11 cellular contexts compared by ENCODE assay signal in genomic region chr2:10780821-10781220, GRCh38. TPM values are rescaled to one million over a fixed set of nuclear protein-coding genes. Genes with fewer than 3 reads are reported as not detected.
A peak's percentile ranks its signal among the peaks of the same experiment; 100 is the strongest.
DNase-seq lines count a peak whose midpoint lies in the region; ATAC-seq, FAIRE-seq and TF ChIP-seq lines count a peak whose summit lies in the region.
"Not testable (repeated sequence)": the region's sequence is repeated elsewhere in the genome, so short reads cannot be mapped to it uniquely, and the experiment has no call there.
"Had no signal": no experiment of that assay in that cellular context is flagged by ENCODE, and none has a peak within 500 bp of the region (broad histone marks: within the 10 kb centered on the region; RNA-seq: fewer than 3 reads in every experiment).

No MANE protein-coding gene starts in this region.

- TF ChIP-seq POLR2A in K562 (conservative IDR thresholded peaks at IDR 0.05); HepG2 (IDR thresholded peaks at IDR 0.05; ENCODE audit: insufficient read depth in 1 of 2, low read depth in 2 of 2, low read length in 2 of 2): not testable (repeated sequence)

- 97% methylated on average over 8 of the region's 11 CpGs for WGBS in K562 (ENCODE audit: insufficient coverage, low coverage, missing lambda C conversion rate)
- 100% methylated on average over 11 of the region's 11 CpGs for WGBS in HepG2 (ENCODE audit: low lambda C conversion rate)

- H4K20me1 ChIP-seq in K562 (replicated peaks; ENCODE audit: control insufficient read depth, insufficient read depth, low read length) (peaks cover 12% of the 10 kb centered on the region), HepG2 (ENCODE audit: insufficient read depth, low read length) (peaks cover 11% of the 10 kb centered on the region)

- TF ChIP-seq CTCF in K562 (IDR thresholded peaks at IDR 0.05 in 2 of 3, conservative IDR thresholded peaks at IDR 0.05 in 1 of 3; ENCODE audit: insufficient read depth in 2 of 3, low read depth in 1 of 3, low read length in 3 of 3); HepG2 (CRISPR knock-in tag; IDR thresholded peaks at IDR 0.05); natural killer cell (IDR thresholded peaks at IDR 0.05): not testable (repeated sequence)

- intact Hi-C loops in K562 (cut with micrococcal nuclease); HepG2 (cut with micrococcal nuclease; ENCODE audit: unreplicated experiment); natural killer cell (cut with micrococcal nuclease); posterior vena cava (cut with DNase I): not testable (repeated sequence)

- not testable (repeated sequence) for H3K9me1 ChIP-seq in K562 (ENCODE audit: control insufficient read depth, insufficient read depth, low read length)

- not testable (repeated sequence) for ATAC-seq in K562; HepG2; natural killer cell; stimulated activated naive B cell treated with anti-CD40 and anti-IgM and Interleukin-4, amounts not matched to agents 10 μg/mL and 1 μg/mL and 100 μg/mL, for 72 hours (replicated peaks)

- not testable (repeated sequence) for H3K27ac ChIP-seq in K562 (ENCODE audit: extremely low read depth, low read depth, low read length); HepG2 (ENCODE audit: extremely low read length, insufficient read depth, low read length)

- H3K27ac Mint-ChIP-seq in activated CD4-positive, alpha-beta memory T cell treated with anti-CD3 and anti-CD28 coated beads, Interleukin-2, amount 10 ng/mL, durations not matched to agents 7 days and 5 days; natural killer cell: not testable (repeated sequence)
- peak overlapping the region; percentile 9 for H3K27ac Mint-ChIP-seq in stimulated activated naive B cell treated with anti-CD40 and anti-IgM and Interleukin-4, amounts not matched to agents 10 μg/mL and 1 μg/mL and 100 μg/mL, for 72 hours

- CTCF ChIA-PET in activated CD4-positive, alpha-beta memory T cell treated with anti-CD3 and anti-CD28 coated beads, Interleukin-2, amount 10 ng/mL, durations not matched to agents 7 days and 5 days (lab: Charles Lee); K562 (lab: Yijun Ruan, JAX; ENCODE audit: low intra/inter-chr PET ratio); HepG2 (lab: Yijun Ruan, JAX; ENCODE audit: low intra/inter-chr PET ratio, low total read pairs): not testable (repeated sequence)

- peak; percentile 4 for DNase-seq in activated CD4-positive, alpha-beta memory T cell treated with anti-CD3 and anti-CD28 coated beads, Interleukin-2, amount 10 ng/mL, durations not matched to agents 7 days and 5 days
- DNase-seq in K562 (ENCODE audit: extremely low read depth in 1 of 4, low spot score in 3 of 4); HepG2 (ENCODE audit: low spot score); stimulated activated naive B cell treated with anti-CD40 and anti-IgM and Interleukin-4, amounts not matched to agents 10 μg/mL and 1 μg/mL and 100 μg/mL, for 72 hours: not testable (repeated sequence)
- DNase-seq in natural killer cell: peak; percentile 2
- DNase-seq in posterior vena cava (ENCODE audit: low spot score): peak; percentile 38

- H3K4me1 Mint-ChIP-seq in activated CD4-positive, alpha-beta memory T cell treated with anti-CD3 and anti-CD28 coated beads, Interleukin-2, amount 10 ng/mL, durations not matched to agents 7 days and 5 days; natural killer cell: not testable (repeated sequence)
- H3K4me1 Mint-ChIP-seq in stimulated activated naive B cell treated with anti-CD40 and anti-IgM and Interleukin-4, amounts not matched to agents 10 μg/mL and 1 μg/mL and 100 μg/mL, for 72 hours: peaks cover 7 to 10% of the 10 kb centered on the region in 2 donors

- H3K4me3 ChIP-seq in K562; HepG2 (replicated peaks in 1 of 3; ENCODE audit: insufficient read depth in 1 of 3, low read depth in 2 of 3, low read length in 3 of 3): not testable (repeated sequence)

- H3K27me3 Mint-ChIP-seq in activated CD4-positive, alpha-beta memory T cell treated with anti-CD3 and anti-CD28 coated beads, Interleukin-2, amount 10 ng/mL, durations not matched to agents 7 days and 5 days; natural killer cell (ENCODE audit: low read depth in 2 of 2); stimulated activated naive B cell treated with anti-CD40 and anti-IgM and Interleukin-4, amounts not matched to agents 10 μg/mL and 1 μg/mL and 100 μg/mL, for 72 hours: not testable (repeated sequence)

- peaks cover 0 to 18% of the 10 kb centered on the region in 2 experiments; a peak in 1 of 5 replicates for H3K4me1 ChIP-seq in K562 (replicated peaks in 1 of 2; ENCODE audit: control insufficient read depth in 2 of 2, insufficient read depth in 2 of 2, low read length in 2 of 2)
- peaks cover 20% of the 10 kb centered on the region for H3K4me1 ChIP-seq in HepG2 (ENCODE audit: insufficient read depth, low read length)

- H3K27me3 ChIP-seq in K562 (ENCODE audit: control insufficient read depth in 2 of 2, insufficient read depth in 2 of 2, low read length in 2 of 2); HepG2 (ENCODE audit: control insufficient read depth in 1 of 2, insufficient read depth in 2 of 2, low read length in 2 of 2): not testable (repeated sequence)

- POLR2A ChIA-PET in activated CD4-positive, alpha-beta memory T cell treated with anti-CD3 and anti-CD28 coated beads, Interleukin-2, amount 10 ng/mL, durations not matched to agents 7 days and 5 days (lab: Charles Lee); HepG2 (lab: Yijun Ruan, JAX): not testable (repeated sequence)
- POLR2A ChIA-PET in K562 (lab: Yijun Ruan, JAX): interaction anchor here (0.6 to 1.0 kb wide), 2 partner anchors 9 to 11 kb away, joined by 3 to 4 read pairs; no protein-coding TSS in a partner anchor

- H3K36me3 ChIP-seq in K562 (ENCODE audit: control insufficient read depth, insufficient read depth, low read length): peaks cover 63% of the 10 kb centered on the region
- H3K36me3 ChIP-seq in HepG2 (replicated peaks in 1 of 2; ENCODE audit: control insufficient read depth in 1 of 2, insufficient read depth in 2 of 2, low read length in 2 of 2): peaks cover 30 to 66% of the 10 kb centered on the region in 2 experiments

- H3K9me3 Mint-ChIP-seq in activated CD4-positive, alpha-beta memory T cell treated with anti-CD3 and anti-CD28 coated beads, Interleukin-2, amount 10 ng/mL, durations not matched to agents 7 days and 5 days; natural killer cell; stimulated activated naive B cell treated with anti-CD40 and anti-IgM and Interleukin-4, amounts not matched to agents 10 μg/mL and 1 μg/mL and 100 μg/mL, for 72 hours: not testable (repeated sequence)

- not testable (repeated sequence) for H3K79me2 ChIP-seq in K562 (ENCODE audit: control insufficient read depth, insufficient read depth, low read length); HepG2 (ENCODE audit: insufficient read depth, low read length)

- not testable (repeated sequence) for H2AFZ ChIP-seq in K562 (ENCODE audit: low read depth, low read length); HepG2 (ENCODE audit: low read length)

- TF ChIP-seq RAD21 in K562 (CRISPR knock-in tag; conservative IDR thresholded peaks at IDR 0.05 in 1 of 2, IDR thresholded peaks at IDR 0.05 in 1 of 2); HepG2 (CRISPR knock-in tag; IDR thresholded peaks at IDR 0.05): not testable (repeated sequence)

- not testable (repeated sequence) for H3K9ac ChIP-seq in K562 (ENCODE audit: insufficient read depth in 1 of 2, low read depth in 2 of 2, low read length in 2 of 2); HepG2 (ENCODE audit: insufficient read depth, low read depth, low read length)

- TF ChIP-seq EP300 in K562 (IDR thresholded peaks at IDR 0.05; ENCODE audit: low read length); HepG2 (IDR thresholded peaks at IDR 0.05; ENCODE audit: low read depth in 2 of 2, low read length in 2 of 2); HepG2 (CRISPR knock-in tag; IDR thresholded peaks at IDR 0.05; ENCODE audit: borderline replicate concordance): not testable (repeated sequence)

- peaks cover 47% of the 10 kb centered on the region for H3K36me3 Mint-ChIP-seq in activated CD4-positive, alpha-beta memory T cell treated with anti-CD3 and anti-CD28 coated beads, Interleukin-2, amount 10 ng/mL, durations not matched to agents 7 days and 5 days (ENCODE audit: low read depth)
- not testable (repeated sequence) for H3K36me3 Mint-ChIP-seq in natural killer cell
- peaks cover 48 to 67% of the 10 kb centered on the region in 2 donors for H3K36me3 Mint-ChIP-seq in stimulated activated naive B cell treated with anti-CD40 and anti-IgM and Interleukin-4, amounts not matched to agents 10 μg/mL and 1 μg/mL and 100 μg/mL, for 72 hours

- FAIRE-seq in K562 (lab: Jason Lieb, UNC); HepG2 (lab: Jason Lieb, UNC): not testable (repeated sequence)

- BruUV-seq in K562 (replicated peaks; lab: Mats Ljungman, UMichigan); HepG2 (replicated peaks; lab: Mats Ljungman, UMichigan): not testable (repeated sequence)

- H3K4me3 Mint-ChIP-seq in activated CD4-positive, alpha-beta memory T cell treated with anti-CD3 and anti-CD28 coated beads, Interleukin-2, amount 10 ng/mL, durations not matched to agents 7 days and 5 days; natural killer cell; stimulated activated naive B cell treated with anti-CD40 and anti-IgM and Interleukin-4, amounts not matched to agents 10 μg/mL and 1 μg/mL and 100 μg/mL, for 72 hours: not testable (repeated sequence)

- not testable (repeated sequence) for H3K4me2 ChIP-seq in K562 (ENCODE audit: insufficient read depth, low read length); HepG2 (ENCODE audit: low read depth, low read length)

- in situ Hi-C loops in K562 (cut with MboI); HepG2 (cut with HindIII; ENCODE audit: extremely low pct_ligation_motif_present, low pct_unique_long_range_greater_than_20kb): not testable (repeated sequence)

- not testable (repeated sequence) for H3K9me3 ChIP-seq in K562 (replicated peaks; ENCODE audit: control insufficient read depth, insufficient read depth, low read depth, low read length); HepG2 (ENCODE audit: low read length)

RNA-seq across cellular contexts. Expression of gene PDIA6, which starts 31.8 kb away (rescaled TPM):
- 100 to 1,000 TPM; 161 to 165 TPM for total RNA-seq in activated CD4-positive, alpha-beta memory T cell treated with anti-CD3 and anti-CD28 coated beads, Interleukin-2, amount 10 ng/mL, durations not matched to agents 7 days and 5 days
- total RNA-seq in K562 (2011; cell fraction: chromatin; rRNA removed; ENCODE audit: low replicate concordance): 169 and 243 TPM in 2 replicates
- 249 and 253 TPM in 2 replicates for total RNA-seq in K562 (2011; cell fraction: nucleolus; rRNA removed)
- 314 and 381 TPM in 2 replicates for total RNA-seq in K562 (2011; cell fraction: nucleoplasm; rRNA removed)
- total RNA-seq in K562 (2014; rRNA removed) (171 and 185 TPM in 2 replicates), K562 (2014; rRNA removed; fragmentation: Illumina TruSeq; extraction: Trizol) (226 and 229 TPM in 2 replicates), K562 (2015; rRNA removed; fragmentation: Illumina TruSeq; extraction: Trizol) (226 and 233 TPM in 2 replicates), K562 (2021) (196 and 198 TPM in 2 replicates), HepG2 (2016; rRNA removed; fragmentation: Illumina TruSeq; extraction: Trizol) (318 and 642 TPM in 2 replicates), natural killer cell (10 to 100 TPM; 57.4 to 81.2 (median 58.7) TPM), posterior vena cava (100 to 1,000 TPM; 111 to 144 TPM)
- polyA plus RNA-seq in K562 (2011; rRNA removed) (184 and 234 TPM in 2 replicates), K562 (2014; fragmentation: Illumina TruSeq; extraction: Trizol) (218 and 268 TPM in 2 replicates), K562 (2014; fragmentation: Nextera tagmentation; extraction: Ambion mirVana) (100 to 1,000 TPM; 166 to 257 TPM), K562 (2014; rRNA removed) (189 and 200 TPM in 2 replicates), HepG2 (2011; rRNA removed) (418 and 586 TPM in 2 replicates)
- 78.8 and 175 TPM in 2 replicates for polyA plus RNA-seq in K562 (2011; cell fraction: cytosol; rRNA removed)
- 44.2 and 80.3 TPM in 2 replicates for polyA plus RNA-seq in K562 (2011; cell fraction: nucleus; rRNA removed)
- 231 and 241 TPM in 2 replicates for polyA plus RNA-seq in K562 (2012)
- 211 and 234 TPM in 2 replicates for polyA minus RNA-seq in K562 (2011; rRNA and poly(A)+ RNA removed)
- polyA minus RNA-seq in K562 (2011; cell fraction: cytosol; rRNA and poly(A)+ RNA removed): 74.0 and 79.4 TPM in 2 replicates
- 19.8 and 37.5 TPM in 2 replicates for polyA minus RNA-seq in K562 (2011; cell fraction: nucleus; rRNA and poly(A)+ RNA removed)
- 56.1 and 61.3 TPM in 2 replicates for total RNA-seq in HepG2 (2016; cell fraction: cytosol; rRNA removed; fragmentation: Illumina TruSeq; extraction: Trizol; ENCODE audit: low read depth)
- total RNA-seq in HepG2 (2016; cell fraction: insoluble cytoplasmic fraction; rRNA removed; fragmentation: Illumina TruSeq; extraction: Trizol): 300 and 675 TPM in 2 replicates
- total RNA-seq in HepG2 (2016; cell fraction: membrane; rRNA removed; fragmentation: Illumina TruSeq; extraction: Trizol): 124 and 135 TPM in 2 replicates
- total RNA-seq in HepG2 (2016; cell fraction: nucleus; rRNA removed; fragmentation: Illumina TruSeq; extraction: Trizol): 502 and 568 TPM in 2 replicates
- 484 and 553 TPM in 2 replicates for polyA plus RNA-seq in HepG2 (2011; cell fraction: cytosol; rRNA removed)
- polyA plus RNA-seq in HepG2 (2011; cell fraction: nucleus; rRNA removed): 135 and 158 TPM in 2 replicates
- polyA plus RNA-seq in HepG2 (2012): 484 and 600 TPM in 2 replicates
- 61.3 and 65.3 TPM in 2 replicates for polyA plus RNA-seq in HepG2 (2016; cell fraction: cytosol; fragmentation: Illumina TruSeq; extraction: Trizol; ENCODE audit: low read depth)
- 289 and 301 TPM in 2 replicates for polyA plus RNA-seq in HepG2 (2016; cell fraction: insoluble cytoplasmic fraction; fragmentation: Illumina TruSeq; extraction: Trizol; ENCODE audit: low read depth)
- polyA plus RNA-seq in HepG2 (2016; cell fraction: membrane; fragmentation: Illumina TruSeq; extraction: Trizol; ENCODE audit: low read depth): 102 and 106 TPM in 2 replicates
- 690 and 757 TPM in 2 replicates for polyA plus RNA-seq in HepG2 (2016; cell fraction: nucleus; fragmentation: Illumina TruSeq; extraction: Trizol; ENCODE audit: insufficient read depth, low read depth)
- polyA minus RNA-seq in HepG2 (2011; rRNA and poly(A)+ RNA removed; ENCODE audit: low replicate concordance): 87.6 and 158 TPM in 2 replicates
- 230 and 245 TPM in 2 replicates for polyA minus RNA-seq in HepG2 (2011; cell fraction: cytosol; rRNA and poly(A)+ RNA removed)
- polyA minus RNA-seq in HepG2 (2011; cell fraction: nucleus; rRNA and poly(A)+ RNA removed): 115 and 127 TPM in 2 replicates

RNA-seq across cellular contexts. Expression of gene ATP6V1C2, which starts 59.4 kb away (rescaled TPM):
- total RNA-seq in activated CD4-positive, alpha-beta memory T cell treated with anti-CD3 and anti-CD28 coated beads, Interleukin-2, amount 10 ng/mL, durations not matched to agents 7 days and 5 days: not detected
- 0.16 TPM in 1 of 2 replicates, not detected in the other for total RNA-seq in K562 (2011; cell fraction: chromatin; rRNA removed; ENCODE audit: low replicate concordance)
- total RNA-seq in K562 (2011; cell fraction: nucleolus; rRNA removed): not detected in 2 replicates
- not detected in 2 replicates for total RNA-seq in K562 (2011; cell fraction: nucleoplasm; rRNA removed)
- total RNA-seq in K562 (2014; rRNA removed) (not detected in 2 replicates), K562 (2014; rRNA removed; fragmentation: Illumina TruSeq; extraction: Trizol) (not detected in 2 replicates), K562 (2015; rRNA removed; fragmentation: Illumina TruSeq; extraction: Trizol) (not detected in 2 replicates), K562 (2021) (0.09 TPM in 1 of 2 replicates, not detected in the other), HepG2 (2016; rRNA removed; fragmentation: Illumina TruSeq; extraction: Trizol) (0.04 TPM in 1 of 2 replicates, not detected in the other), natural killer cell (under 1 TPM in 1 of 3 donors, not detected in 2; 0.92 TPM), posterior vena cava (under 1 TPM; 0.33 to 0.42 TPM)
- polyA plus RNA-seq in K562 (2011; rRNA removed) (0.04 and 0.10 TPM in 2 replicates), K562 (2014; fragmentation: Illumina TruSeq; extraction: Trizol) (not detected in 2 replicates), K562 (2014; fragmentation: Nextera tagmentation; extraction: Ambion mirVana) (under 1 TPM; 0.28 to 0.31 TPM), K562 (2014; rRNA removed) (0.01 and 0.13 TPM in 2 replicates), HepG2 (2011; rRNA removed) (0.10 and 0.29 TPM in 2 replicates)
- polyA plus RNA-seq in K562 (2011; cell fraction: cytosol; rRNA removed): not detected in 2 replicates
- polyA plus RNA-seq in K562 (2011; cell fraction: nucleus; rRNA removed): 0.17 and 0.27 TPM in 2 replicates
- 1.0 and 1.5 TPM in 2 replicates for polyA plus RNA-seq in K562 (2012)
- polyA minus RNA-seq in K562 (2011; rRNA and poly(A)+ RNA removed): not detected in 2 replicates
- polyA minus RNA-seq in K562 (2011; cell fraction: cytosol; rRNA and poly(A)+ RNA removed): 3.1 TPM in 1 of 2 replicates, not detected in the other
- 0.40 TPM in 1 of 2 replicates, not detected in the other for polyA minus RNA-seq in K562 (2011; cell fraction: nucleus; rRNA and poly(A)+ RNA removed)
- total RNA-seq in HepG2 (2016; cell fraction: cytosol; rRNA removed; fragmentation: Illumina TruSeq; extraction: Trizol; ENCODE audit: low read depth): not detected in 2 replicates
- total RNA-seq in HepG2 (2016; cell fraction: insoluble cytoplasmic fraction; rRNA removed; fragmentation: Illumina TruSeq; extraction: Trizol): 0.04 TPM in 1 of 2 replicates, not detected in the other
- not detected in 2 replicates for total RNA-seq in HepG2 (2016; cell fraction: membrane; rRNA removed; fragmentation: Illumina TruSeq; extraction: Trizol)
- 0.09 TPM in 1 of 2 replicates, not detected in the other for total RNA-seq in HepG2 (2016; cell fraction: nucleus; rRNA removed; fragmentation: Illumina TruSeq; extraction: Trizol)
- polyA plus RNA-seq in HepG2 (2011; cell fraction: cytosol; rRNA removed): 0.05 TPM in 2 replicates
- 0.36 and 2.7 TPM in 2 replicates for polyA plus RNA-seq in HepG2 (2011; cell fraction: nucleus; rRNA removed)
- 1.4 and 1.5 TPM in 2 replicates for polyA plus RNA-seq in HepG2 (2012)
- polyA plus RNA-seq in HepG2 (2016; cell fraction: cytosol; fragmentation: Illumina TruSeq; extraction: Trizol; ENCODE audit: low read depth): not detected in 2 replicates
- not detected in 2 replicates for polyA plus RNA-seq in HepG2 (2016; cell fraction: insoluble cytoplasmic fraction; fragmentation: Illumina TruSeq; extraction: Trizol; ENCODE audit: low read depth)
- not detected in 2 replicates for polyA plus RNA-seq in HepG2 (2016; cell fraction: membrane; fragmentation: Illumina TruSeq; extraction: Trizol; ENCODE audit: low read depth)
- polyA plus RNA-seq in HepG2 (2016; cell fraction: nucleus; fragmentation: Illumina TruSeq; extraction: Trizol; ENCODE audit: insufficient read depth, low read depth): not detected in 2 replicates
- polyA minus RNA-seq in HepG2 (2011; rRNA and poly(A)+ RNA removed; ENCODE audit: low replicate concordance): 7.5 TPM in 1 of 2 replicates, not detected in the other
- 0.44 and 0.69 TPM in 2 replicates for polyA minus RNA-seq in HepG2 (2011; cell fraction: cytosol; rRNA and poly(A)+ RNA removed)
- polyA minus RNA-seq in HepG2 (2011; cell fraction: nucleus; rRNA and poly(A)+ RNA removed): 0.12 TPM in 1 of 2 replicates, not detected in the other
- total RNA-seq: A673; CD4-positive, alpha-beta memory T cell; CD4-positive, CD25-positive, alpha-beta regulatory T cell; G401 had no signal
- polyA plus RNA-seq: CD14-positive monocyte had no signal
